8 cellular contexts compared by ENCODE assay signal in the genomic region with DNA sequence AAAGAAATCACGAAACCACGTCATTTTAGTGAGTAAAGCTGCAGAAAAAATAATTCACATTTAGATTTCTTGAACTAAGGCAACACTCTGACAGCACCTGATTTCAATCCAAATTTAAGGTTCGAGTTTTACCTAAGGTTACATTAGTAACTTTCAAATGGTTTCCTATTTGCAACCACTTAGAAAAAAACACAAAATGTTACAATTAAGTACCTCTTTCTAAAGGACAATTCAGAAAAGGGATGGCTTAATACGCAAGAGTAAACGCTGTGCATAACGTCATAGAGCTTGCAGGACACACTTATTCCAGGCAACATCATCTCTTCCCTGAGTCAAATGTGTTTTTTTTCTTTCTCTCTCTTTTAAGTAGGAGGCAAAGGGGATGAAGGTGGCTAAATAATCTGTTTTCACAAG.
DNase-seq lines count a peak whose midpoint lies in the region; ATAC-seq and TF ChIP-seq lines count a peak whose summit lies in the region.

No MANE protein-coding gene starts in this region.

- no peaks in the 10 kb centered on the region for H3K36me3 Mint-ChIP-seq in activated naive CD8-positive, alpha-beta T cell

- no peaks in the 10 kb centered on the region for H3K9me3 Mint-ChIP-seq in activated naive CD8-positive, alpha-beta T cell (ENCODE audit: low read depth)

- peaks cover 76% of the 10 kb centered on the region for H3K4me1 Mint-ChIP-seq in activated naive CD8-positive, alpha-beta T cell (ENCODE audit: low read depth)

- intact Hi-C loops in left ventricle myocardium superior (cut with micrococcal nuclease), result loop anchor here (10.0 kb wide), 1 partner anchor 56 kb away; no protein-coding TSS in a partner anchor
- intact Hi-C loops in sciatic nerve (cut with DNase I), result no loop called here

- TF ChIP-seq RAD21 in Ishikawa (IDR thresholded peaks at IDR 0.05; ENCODE audit: low read depth), result no peak

- TF ChIP-seq EP300 in Ishikawa (IDR thresholded peaks at IDR 0.05; ENCODE audit: borderline replicate concordance), result no peak

- peak; percentile 49 for DNase-seq in ELR (ENCODE audit: low read depth)
- no peak for DNase-seq in left ventricle myocardium superior
- no peak for DNase-seq in sciatic nerve (ENCODE audit: low spot score)
- no peak for DNase-seq in NCI-H146 (lab: John Stamatoyannopoulos, UW)
- DNase-seq in amniotic stem cell (lab: John Stamatoyannopoulos, UW), result no peak

- peak overlapping the region; percentile 96 for H3K4me3 Mint-ChIP-seq in activated naive CD8-positive, alpha-beta T cell

- H3K27me3 Mint-ChIP-seq in activated naive CD8-positive, alpha-beta T cell, result no peaks in the 10 kb centered on the region

- peak; percentile 50 for ATAC-seq in left ventricle myocardium superior
- ATAC-seq in sciatic nerve, result peak; percentile 62
- ATAC-seq in GM21529 (IDR thresholded peaks at IDR 0.05; ENCODE audit: unreplicated experiment), result no peak

- peak overlapping the region; percentile 90 for H3K27ac Mint-ChIP-seq in activated naive CD8-positive, alpha-beta T cell

TF ChIP-seq in Ishikawa, 13 proteins besides CTCF, POLR2A, EP300 and RAD21:
- TF ChIP-seq EGR1 (IDR thresholded peaks at IDR 0.05), result no peak
- peak; percentile 29; the same call in 1 of the 2 replicates for TF ChIP-seq CREB1 (IDR thresholded peaks at IDR 0.05; ENCODE audit: low read depth)
